In genomic region chr15:84755736-84756527, GRCh38 we compare ENCODE assay signal across 1 cellular context.
TF ChIP-seq lines count a peak whose summit lies in the region.

No MANE protein-coding gene starts in this region.

TF ChIP-seq in GM12878, 131 proteins besides CTCF, POLR2A, EP300 and RAD21:
- TF ChIP-seq FOS (IDR thresholded peaks at IDR 0.05; ENCODE audit: borderline replicate concordance, extremely low read depth, insufficient read length) (no peak), ELK1 (IDR thresholded peaks at IDR 0.05; ENCODE audit: low read depth, low read length) (no peak), MEF2B (IDR thresholded peaks at IDR 0.05; ENCODE audit: partially characterized antibody, poor library complexity, severe bottlenecking) (no peak), MXI1 (IDR thresholded peaks at IDR 0.05; ENCODE audit: low read depth, low read length) (no peak), ETV6 (conservative IDR thresholded peaks at IDR 0.05 in 1 of 2, IDR thresholded peaks at IDR 0.05 in 1 of 2; ENCODE audit: borderline replicate concordance in 1 of 2, low read depth in 1 of 2) (no peak), ZBTB11 (CRISPR knock-in tag; IDR thresholded peaks at IDR 0.05) (no peak), IKZF1 (conservative IDR thresholded peaks at IDR 0.05) (no peak), CEBPB (IDR thresholded peaks at IDR 0.05; ENCODE audit: borderline replicate concordance in 1 of 2, low read depth in 2 of 2, low read length in 2 of 2) (no peak)
